27 cellular contexts compared by ENCODE assay signal in genomic region chr19:46447006-46447405, GRCh38. TPM values are rescaled to one million over a fixed set of nuclear protein-coding genes. Genes with fewer than 3 reads are reported as not detected.
"Had no signal": no experiment of that assay in that cellular context is flagged by ENCODE, and none has a peak within 500 bp of the region (broad histone marks: within the 10 kb centered on the region; RNA-seq: fewer than 3 reads in every experiment).

No MANE protein-coding gene starts in this region.

- H3K36me3 Mint-ChIP-seq: stimulated activated naive B cell treated with anti-CD40 and anti-IgM and Interleukin-4, amounts not matched to agents 10 μg/mL and 1 μg/mL and 100 μg/mL, for 72 hours had no signal

- H3K4me3 ChIP-seq: coronary artery, esophagus muscularis mucosa, gastroesophageal sphincter, heart right ventricle, lung, prostate gland, right atrium auricular region, vagina had no signal

- H3K4me3 Mint-ChIP-seq: naive thymus-derived CD4-positive, alpha-beta T cell; nephron progenitor cell; stimulated activated naive B cell treated with anti-CD40 and anti-IgM and Interleukin-4, amounts not matched to agents 10 μg/mL and 1 μg/mL and 100 μg/mL, for 72 hours; stimulated activated naive CD8-positive, alpha-beta T cell treated with anti-CD3 and anti-CD28 coated beads, Interleukin-15, Interleukin-2, amounts not matched to agents 100 ng/mL and 50 ng/mL, for 24 hours had no signal

- H3K9me3 ChIP-seq: esophagus muscularis mucosa, gastroesophageal sphincter, prostate gland, right atrium auricular region, vagina had no signal

- ATAC-seq: foreskin keratinocyte; gastroesophageal sphincter; left colon; naive thymus-derived CD4-positive, alpha-beta T cell; sciatic nerve; stimulated activated naive B cell treated with anti-CD40 and anti-IgM and Interleukin-4, amounts not matched to agents 10 μg/mL and 1 μg/mL and 100 μg/mL, for 72 hours had no signal

- DNase-seq: dermis blood vessel endothelial cell; effector memory CD4-positive, alpha-beta T cell; foreskin keratinocyte; glutamatergic neuron; hippocampal formation; left colon; mesenchymal stem cell; midbrain; naive thymus-derived CD4-positive, alpha-beta T cell; nephron progenitor cell; nucleus accumbens; stimulated activated CD4-positive, alpha-beta T cell treated with anti-CD3 and anti-CD28 coated beads, Interleukin-2, amount 100 ng/mL, for 48 hours; stimulated activated naive B cell treated with anti-CD40 and anti-IgM and Interleukin-4, amounts not matched to agents 10 μg/mL and 1 μg/mL and 100 μg/mL, for 72 hours; trophoblast cell had no signal

- H3K27me3 ChIP-seq: esophagus muscularis mucosa, foreskin keratinocyte, gastroesophageal sphincter, heart right ventricle, right atrium auricular region, vagina had no signal

- H3K4me1 Mint-ChIP-seq: nephron progenitor cell; stimulated activated naive B cell treated with anti-CD40 and anti-IgM and Interleukin-4, amounts not matched to agents 10 μg/mL and 1 μg/mL and 100 μg/mL, for 72 hours had no signal

- H3K27ac ChIP-seq: esophagus muscularis mucosa, foreskin keratinocyte, gastroesophageal sphincter, prostate gland, vagina had no signal

- H3K36me3 ChIP-seq: esophagus muscularis mucosa, gastroesophageal sphincter, heart right ventricle, prostate gland, right atrium auricular region, vagina had no signal

- FAIRE-seq: endothelial cell of umbilical vein, islet of Langerhans had no signal

- H3K27ac Mint-ChIP-seq: naive thymus-derived CD4-positive, alpha-beta T cell; stimulated activated naive B cell treated with anti-CD40 and anti-IgM and Interleukin-4, amounts not matched to agents 10 μg/mL and 1 μg/mL and 100 μg/mL, for 72 hours; stimulated activated naive CD8-positive, alpha-beta T cell treated with anti-CD3 and anti-CD28 coated beads, Interleukin-15, Interleukin-2, amounts not matched to agents 100 ng/mL and 50 ng/mL, for 24 hours had no signal

RNA-seq across cellular contexts. Expression of gene PNMA8C, which starts 18.3 kb away (rescaled TPM):
- total RNA-seq: dermis blood vessel endothelial cell; endothelial cell of umbilical vein; epithelial cell of proximal tubule; foreskin keratinocyte; naive thymus-derived CD4-positive, alpha-beta T cell; right atrium auricular region; sciatic nerve had no signal
- polyA plus RNA-seq: endothelial cell of umbilical vein; foreskin keratinocyte; naive thymus-derived CD4-positive, alpha-beta T cell had no signal

RNA-seq across cellular contexts. Expression of gene PNMA8A, which starts 24.4 kb away (rescaled TPM):
- polyA plus RNA-seq: naive thymus-derived CD4-positive, alpha-beta T cell had no signal

RNA-seq across cellular contexts. Expression of gene CCDC8, which starts 33.6 kb away (rescaled TPM):
- total RNA-seq: naive thymus-derived CD4-positive, alpha-beta T cell had no signal
- polyA plus RNA-seq: naive thymus-derived CD4-positive, alpha-beta T cell had no signal

RNA-seq across cellular contexts. Expression of gene PNMA8B, which starts 48.7 kb away (rescaled TPM):
- polyA plus RNA-seq: endothelial cell of umbilical vein had no signal
